10 cellular contexts compared by ENCODE assay signal in the genomic region with DNA sequence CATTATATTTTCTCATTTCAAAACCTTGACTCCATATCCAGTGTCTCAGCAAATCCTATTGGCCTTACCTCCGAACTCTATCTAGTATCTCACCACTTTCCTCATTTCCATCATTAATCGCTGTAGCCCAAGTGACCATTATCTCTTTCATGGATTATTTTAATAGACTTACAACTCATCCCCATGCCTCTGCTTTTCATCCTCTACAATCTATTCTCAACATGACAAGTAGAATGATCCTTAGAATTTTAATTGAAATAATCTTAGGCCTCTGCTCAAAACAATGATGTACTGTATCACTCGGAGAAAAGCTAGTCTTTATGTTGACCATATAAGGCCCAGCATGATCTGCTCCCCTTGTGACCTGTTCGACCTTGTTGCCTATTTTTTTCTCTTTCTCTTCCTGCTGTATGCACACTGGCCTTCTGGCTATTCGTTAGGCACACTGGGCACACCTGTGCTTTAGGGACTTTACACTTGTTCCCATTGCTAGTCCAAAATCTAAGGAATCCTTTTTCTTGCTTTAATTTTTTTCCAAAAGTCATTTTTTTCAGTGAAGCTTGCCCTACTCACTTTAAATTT. TPM values are rescaled to one million over a fixed set of nuclear protein-coding genes. Genes with fewer than 3 reads are reported as not detected.
DNase-seq lines count a peak whose midpoint lies in the region; ATAC-seq and TF ChIP-seq lines count a peak whose summit lies in the region.
"Had no signal": no experiment of that assay in that cellular context is flagged by ENCODE, and none has a peak within 500 bp of the region (broad histone marks: within the 10 kb centered on the region; RNA-seq: fewer than 3 reads in every experiment).

No MANE protein-coding gene starts in this region.

- H3K4me3 Mint-ChIP-seq in activated CD4-positive, alpha-beta T cell treated with anti-CD3 and anti-CD28 coated beads for 36 hours: peak overlapping the region; percentile 61
- H3K4me3 Mint-ChIP-seq in stimulated activated effector memory CD8-positive, alpha-beta T cell treated with anti-CD3 and anti-CD28 coated beads, Interleukin-12 subunit alpha, Interleukin-12 subunit beta, amount 100 ng/mL, for 72 hours: peak overlapping the region; percentile 42

- H3K4me3 ChIP-seq in PC-3 (ENCODE audit: low read length): no peak overlapping the region
- H3K4me3 ChIP-seq: gastrocnemius medialis had no signal

- H3K36me3 Mint-ChIP-seq in activated CD4-positive, alpha-beta T cell treated with anti-CD3 and anti-CD28 coated beads for 36 hours (ENCODE audit: low read depth): peaks cover 31% of the 10 kb centered on the region
- H3K36me3 Mint-ChIP-seq in stimulated activated effector memory CD8-positive, alpha-beta T cell treated with anti-CD3 and anti-CD28 coated beads, Interleukin-12 subunit alpha, Interleukin-12 subunit beta, amount 100 ng/mL, for 72 hours: peaks cover 5% of the 10 kb centered on the region

- no peaks in the 10 kb centered on the region for H3K9me2 ChIP-seq in PC-3 (replicated peaks; ENCODE audit: low read length)

- intact Hi-C loops in activated CD4-positive, alpha-beta T cell treated with anti-CD3 and anti-CD28 coated beads for 36 hours (cut with DNase I, micrococcal nuclease): loop anchor here (1.0 to 10.0 kb wide), 7 partner anchors 17 to 1230 kb away; partner anchors contain the start of gene EPSTI1 (in 1 of the 2)
- intact Hi-C loops in PC-3 (cut with micrococcal nuclease): no loop called here

- no peaks in the 10 kb centered on the region for H3K36me3 ChIP-seq in PC-3 (ENCODE audit: low read depth, low read length)
- H3K36me3 ChIP-seq: gastrocnemius medialis had no signal

- H3K9ac ChIP-seq in PC-3 (ENCODE audit: low read length): peak overlapping the region; percentile 32; the same call in 1 of the 2 replicates

- no peak for TF ChIP-seq CTCF in PC-3 (conservative IDR thresholded peaks at IDR 0.05; ENCODE audit: low read depth, low read length)

- no peaks in the 10 kb centered on the region for H3K79me2 ChIP-seq in PC-3 (ENCODE audit: low read length)

- no peaks in the 10 kb centered on the region for H4K20me1 ChIP-seq in PC-3 (ENCODE audit: low read length)

- CTCF ChIA-PET in activated CD4-positive, alpha-beta T cell treated with anti-CD3 and anti-CD28 coated beads for 36 hours (lab: Charles Lee): interaction anchor here (0.6 kb wide), 1 partner anchor 62 kb away, joined by 4 read pairs; no protein-coding TSS in a partner anchor
- CTCF ChIA-PET in PC-3 (lab: Charles Lee): no interaction called here

- H3K4me1 Mint-ChIP-seq in activated CD4-positive, alpha-beta T cell treated with anti-CD3 and anti-CD28 coated beads for 36 hours: peaks cover 82% of the 10 kb centered on the region
- peaks cover 55% of the 10 kb centered on the region for H3K4me1 Mint-ChIP-seq in stimulated activated effector memory CD8-positive, alpha-beta T cell treated with anti-CD3 and anti-CD28 coated beads, Interleukin-12 subunit alpha, Interleukin-12 subunit beta, amount 100 ng/mL, for 72 hours

- peak overlapping the region; percentile 35; the same call in 1 of the 2 replicates for H2AFZ ChIP-seq in PC-3 (ENCODE audit: low read length)

- no peaks in the 10 kb centered on the region for H3K27me3 ChIP-seq in PC-3 (ENCODE audit: low read length)
- H3K27me3 ChIP-seq: gastrocnemius medialis had no signal

- ATAC-seq in activated CD4-positive, alpha-beta T cell treated with anti-CD3 and anti-CD28 coated beads for 36 hours: no peak
- ATAC-seq in PC-3: no peak
- no peak for ATAC-seq in stimulated activated effector memory CD8-positive, alpha-beta T cell treated with anti-CD3 and anti-CD28 coated beads, Interleukin-12 subunit alpha, Interleukin-12 subunit beta, amount 100 ng/mL, for 72 hours
- ATAC-seq in HG03342 (IDR thresholded peaks at IDR 0.05; ENCODE audit: unreplicated experiment): no peak
- ATAC-seq: gastrocnemius medialis had no signal

- H3K27ac Mint-ChIP-seq in activated CD4-positive, alpha-beta T cell treated with anti-CD3 and anti-CD28 coated beads for 36 hours: peak overlapping the region; percentile 95
- H3K27ac Mint-ChIP-seq in stimulated activated effector memory CD8-positive, alpha-beta T cell treated with anti-CD3 and anti-CD28 coated beads, Interleukin-12 subunit alpha, Interleukin-12 subunit beta, amount 100 ng/mL, for 72 hours: peak overlapping the region; percentile 53

- POLR2A ChIA-PET in activated CD4-positive, alpha-beta T cell treated with anti-CD3 and anti-CD28 coated beads for 36 hours (lab: Charles Lee): interaction anchor here (0.6 kb wide), 1 partner anchor 1641 kb away, joined by 5 read pairs; no protein-coding TSS in a partner anchor
- POLR2A ChIA-PET in PC-3 (lab: Charles Lee; ENCODE audit: unreplicated experiment): no interaction called here

- no peak for DNase-seq in activated CD4-positive, alpha-beta T cell treated with anti-CD3 and anti-CD28 coated beads for 36 hours
- DNase-seq in activated CD4-positive, alpha-beta T cell treated with anti-CD3 and anti-CD28 coated beads for 48 hours: no peak
- DNase-seq in PC-3 (no peak), foreskin melanocyte (peak; percentile 49), amygdala (lab: John Stamatoyannopoulos, UW) (no peak), NCI-H187 (lab: John Stamatoyannopoulos, UW) (no peak)
- no peak for DNase-seq in stimulated activated effector memory CD8-positive, alpha-beta T cell treated with anti-CD3 and anti-CD28 coated beads, Interleukin-12 subunit alpha, Interleukin-12 subunit beta, amount 100 ng/mL, for 72 hours (ENCODE audit: low spot score in 2 of 2)
- DNase-seq: NCI-H1436 had no signal

- H3K9me3 Mint-ChIP-seq in activated CD4-positive, alpha-beta T cell treated with anti-CD3 and anti-CD28 coated beads for 36 hours (ENCODE audit: low read depth): no peaks in the 10 kb centered on the region
- H3K9me3 Mint-ChIP-seq in stimulated activated effector memory CD8-positive, alpha-beta T cell treated with anti-CD3 and anti-CD28 coated beads, Interleukin-12 subunit alpha, Interleukin-12 subunit beta, amount 100 ng/mL, for 72 hours: no peaks in the 10 kb centered on the region

- no peaks in the 10 kb centered on the region for H3K27me3 Mint-ChIP-seq in activated CD4-positive, alpha-beta T cell treated with anti-CD3 and anti-CD28 coated beads for 36 hours

- H3F3A ChIP-seq in PC-3 (ENCODE audit: low read length, unreplicated experiment): no peaks in the 10 kb centered on the region

- no TSS peak for BruUV-seq in PC-3 (replicated peaks; lab: Mats Ljungman, UMichigan)

- peak overlapping the region; percentile 51 for H3K4me2 ChIP-seq in PC-3 (ENCODE audit: low read length)

- H3K27ac ChIP-seq in PC-3 (ENCODE audit: low read length): peak overlapping the region; percentile 65
- H3K27ac ChIP-seq: gastrocnemius medialis had no signal

- H3K9me3 ChIP-seq in PC-3 (ENCODE audit: low read length): no peaks in the 10 kb centered on the region
- H3K9me3 ChIP-seq: gastrocnemius medialis had no signal

- H3K4me1 ChIP-seq in PC-3 (ENCODE audit: insufficient read depth, low read length): peaks cover 13% of the 10 kb centered on the region

RNA-seq across cellular contexts. Expression of gene DNAJC15, which starts 21.4 kb away (rescaled TPM):
- 10 to 100 TPM; 13.0 to 20.8 TPM for total RNA-seq in activated CD4-positive, alpha-beta T cell treated with anti-CD3 and anti-CD28 coated beads for 36 hours
- 1.9 and 12.5 TPM in 2 replicates for total RNA-seq in PC-3 (2014; rRNA removed)

RNA-seq across cellular contexts. Expression of gene EPSTI1, which starts 52.8 kb away (rescaled TPM):
- total RNA-seq in activated CD4-positive, alpha-beta T cell treated with anti-CD3 and anti-CD28 coated beads for 36 hours: 10 to 100 TPM; 30.7 to 32.0 TPM
- total RNA-seq in PC-3 (2014; rRNA removed): 1.3 and 1.9 TPM in 2 replicates

Comparison
In these comparisons a context has a peak if more than half of its experiments do, and no peak if none do; other contexts are left out.
1. RNA of gene EPSTI1, which starts 52.8 kb away (total RNA-seq): 30.7 to 32.0 TPM in activated CD4-positive, alpha-beta T cell treated with anti-CD3 and anti-CD28 coated beads for 36 hours; 1.3 to 1.9 TPM in PC-3; every median in the first group is over 10 times any median in the second.